20 cellular contexts compared by ENCODE assay signal in genomic region chr10:100886946-100887345, GRCh38. TPM values are rescaled to one million over a fixed set of nuclear protein-coding genes. Genes with fewer than 3 reads are reported as not detected.
DNase-seq lines count a peak whose midpoint lies in the region; TF ChIP-seq lines count a peak whose summit lies in the region.
"Had no signal": no experiment of that assay in that cellular context is flagged by ENCODE, and none has a peak within 500 bp of the region (broad histone marks: within the 10 kb centered on the region; RNA-seq: fewer than 3 reads in every experiment).

No MANE protein-coding gene starts in this region.

- no peaks in the 10 kb centered on the region for H3K36me3 Mint-ChIP-seq in brain
- H3K36me3 Mint-ChIP-seq: activated naive CD8-positive, alpha-beta T cell treated with anti-CD3 and anti-CD28 coated beads for 36 hours had no signal

- peak overlapping the region in 2 of 5 experiments; percentile 44 to 60 for H3K4me3 Mint-ChIP-seq in brain
- H3K4me3 Mint-ChIP-seq: activated B cell treated with CpG ODN at 0.5 μM for 24 hours; activated CD8-positive, alpha-beta T cell treated with anti-CD3 and anti-CD28 coated beads, Interleukin-2, amount 10 ng/mL, durations not matched to agents 7 days and 5 days; activated naive CD8-positive, alpha-beta T cell treated with anti-CD3 and anti-CD28 coated beads for 36 hours; B cell; dendritic cell treated with granulocyte-macrophage colony-stimulating factor and Interleukin-4, amounts not matched to agents 40 ng/mL and 50 ng/mL, for 4 days; T-helper 2 cell treated with Interferon-gamma antibody and Interleukin-4, amounts not matched to agents 5 μg/mL and 100 μg/mL, for 36 hours had no signal

- H3K9me3 Mint-ChIP-seq in brain, result peaks cover 0 to 2% (median 0%) of the 10 kb centered on the region in 5 experiments
- H3K9me3 Mint-ChIP-seq: activated B cell treated with CpG ODN at 0.5 μM for 24 hours; activated naive CD8-positive, alpha-beta T cell treated with anti-CD3 and anti-CD28 coated beads for 36 hours; dendritic cell treated with granulocyte-macrophage colony-stimulating factor and Interleukin-4, amounts not matched to agents 40 ng/mL and 50 ng/mL, for 4 days; T-helper 2 cell treated with Interferon-gamma antibody and Interleukin-4, amounts not matched to agents 5 μg/mL and 100 μg/mL, for 36 hours had no signal

- peaks cover 4 to 9% of the 10 kb centered on the region in 2 donors for H3K4me1 ChIP-seq in uterus
- H3K4me1 ChIP-seq: body of pancreas had no signal

- H3K9me3 ChIP-seq in uterus, result no peaks in the 10 kb centered on the region
- H3K9me3 ChIP-seq: body of pancreas, neutrophil, stomach had no signal

- DNase-seq in cardiac septum (ENCODE audit: low spot score) (peak; percentile 74), myocyte (ENCODE audit: low read depth) (peak; percentile 88), uterus (peak; percentile 76 to 77), NCI-H2227 treated with DMSO at 0.1 percent for 48 hours (lab: John Stamatoyannopoulos, UW) (no peak), NCI-H774 (lab: John Stamatoyannopoulos, UW) (no peak), GM20000 (ENCODE audit: low spot score) (no peak)
- DNase-seq: activated B cell treated with CpG ODN at 0.5 μM for 24 hours; activated CD8-positive, alpha-beta T cell treated with anti-CD3 and anti-CD28 coated beads, Interleukin-2, amount 10 ng/mL, durations not matched to agents 7 days and 5 days; activated naive CD8-positive, alpha-beta T cell treated with anti-CD3 and anti-CD28 coated beads for 36 hours; erythroblast; NCI-H2081; NCI-H69; PC-3; stomach had no signal

- peak overlapping the region; percentile 82 to 91 for H3K27ac ChIP-seq in uterus
- H3K27ac ChIP-seq: body of pancreas, neutrophil, stomach had no signal

- TF ChIP-seq POLR2A in uterus (IDR thresholded peaks at IDR 0.05), result no peak

- intact Hi-C loops in cardiac septum (cut with DNase I) (no loop called here), uterus (cut with DNase I; ENCODE audit: low total_unique reads) (no loop called here)

- H3K27ac Mint-ChIP-seq in brain, result peak overlapping the region in 4 of 5 experiments; percentile 52 to 93 (median 78)
- H3K27ac Mint-ChIP-seq: activated B cell treated with CpG ODN at 0.5 μM for 24 hours; activated CD8-positive, alpha-beta T cell treated with anti-CD3 and anti-CD28 coated beads, Interleukin-2, amount 10 ng/mL, durations not matched to agents 7 days and 5 days; activated naive CD8-positive, alpha-beta T cell treated with anti-CD3 and anti-CD28 coated beads for 36 hours; B cell; dendritic cell treated with granulocyte-macrophage colony-stimulating factor and Interleukin-4, amounts not matched to agents 40 ng/mL and 50 ng/mL, for 4 days; T-helper 2 cell treated with Interferon-gamma antibody and Interleukin-4, amounts not matched to agents 5 μg/mL and 100 μg/mL, for 36 hours had no signal

- H3K36me3 ChIP-seq in uterus, result no peaks in the 10 kb centered on the region
- H3K36me3 ChIP-seq: neutrophil, stomach had no signal

- H3K27me3 ChIP-seq in uterus, result no peaks in the 10 kb centered on the region
- H3K27me3 ChIP-seq: body of pancreas had no signal

- H3K27me3 Mint-ChIP-seq in brain, result peaks cover 15% of the 10 kb centered on the region

- no peak for TF ChIP-seq CTCF in brain (conservative IDR thresholded peaks at IDR 0.05)
- no peak for TF ChIP-seq CTCF in uterus (IDR thresholded peaks at IDR 0.05)
- no peak for TF ChIP-seq CTCF in GM20000 (IDR thresholded peaks at IDR 0.05; ENCODE audit: extremely low read depth, missing control alignments)

- H3K4me1 Mint-ChIP-seq in brain, result peaks cover 75% of the 10 kb centered on the region
- H3K4me1 Mint-ChIP-seq: activated B cell treated with CpG ODN at 0.5 μM for 24 hours; activated naive CD8-positive, alpha-beta T cell treated with anti-CD3 and anti-CD28 coated beads for 36 hours; B cell had no signal

- no peak overlapping the region for H3K4me3 ChIP-seq in uterus
- H3K4me3 ChIP-seq: body of pancreas, stomach had no signal

RNA-seq across cellular contexts. Expression of gene SLF2, which starts 25.8 kb away (rescaled TPM):
- 6.9 TPM for polyA plus RNA-seq in brain (ENCODE audit: insufficient read depth, low read depth, low replicate concordance)
- total RNA-seq in cardiac septum (22.8 TPM), myocyte (81.5 and 99.4 TPM in 2 replicates), uterus (100 to 1,000 TPM in 1 of 4 donors, 10 to 100 TPM in 3; 27.9 to 102 (median 59.9) TPM)
- 17.5 TPM for polyA plus RNA-seq in myocyte (2012)

Comparison
In these comparisons a context has a peak if more than half of its experiments do, and no peak if none do; other contexts are left out.
1. DNase-seq: peak in cardiac septum (single experiment), myocyte (single experiment) and uterus (2 of 2); none in NCI-H2227 treated with DMSO at 0.1 percent for 48 hours (single experiment), NCI-H774 (single experiment) and GM20000 (single experiment).